ENCODE assay signal across 8 cellular contexts in the genomic region with DNA sequence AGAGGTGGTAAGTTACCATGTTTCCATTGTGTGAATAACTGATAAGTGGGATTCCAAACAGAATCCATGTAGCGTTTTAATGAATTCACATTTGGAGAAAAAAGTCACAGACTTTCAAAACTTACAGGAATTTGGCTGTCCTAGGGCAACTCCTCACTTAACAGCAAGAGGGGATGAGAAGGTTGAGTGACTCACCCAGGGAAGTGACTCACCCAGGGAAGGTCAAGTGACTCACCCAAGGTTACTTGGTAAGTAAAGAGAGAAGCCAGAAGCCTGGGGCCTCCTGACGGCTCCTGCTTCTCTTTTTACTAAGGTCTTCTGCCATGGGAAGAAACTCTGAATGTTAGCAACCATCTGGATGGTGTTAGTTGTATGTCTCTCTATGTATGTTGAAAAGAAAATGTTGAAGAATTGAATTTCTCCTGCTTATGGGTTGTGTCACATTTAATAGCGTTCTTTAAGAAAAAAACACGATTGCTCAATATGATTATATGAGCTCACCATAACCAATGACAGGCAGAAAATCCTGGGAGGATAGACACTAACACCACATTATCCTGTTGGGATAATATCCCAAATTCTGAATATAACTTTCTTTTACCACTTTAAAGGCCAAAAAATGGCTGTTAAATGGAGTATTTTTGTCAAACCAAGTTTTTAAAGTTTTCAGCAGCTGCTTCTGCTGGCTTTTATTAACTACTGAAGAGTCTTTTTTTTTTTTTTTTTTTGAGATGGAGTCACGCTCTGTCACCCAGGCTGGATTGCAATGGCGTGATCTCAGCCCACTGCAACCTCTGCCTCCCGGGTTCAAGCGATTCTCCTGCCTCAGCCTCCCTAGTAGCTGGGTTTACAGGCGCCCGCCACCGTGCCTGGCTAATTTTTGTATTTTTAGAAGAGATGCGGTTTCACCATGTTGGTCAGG.
DNase-seq lines count a peak whose midpoint lies in the region; ATAC-seq and TF ChIP-seq lines count a peak whose summit lies in the region.

No MANE protein-coding gene starts in this region.

- TF ChIP-seq POLR2A in heart left ventricle (IDR thresholded peaks at IDR 0.05): no peak

- in situ Hi-C loops in Panc1 (cut with HindIII; ENCODE audit: low pct_unique_long_range_greater_than_20kb, low sequenced_read_pairs): no loop called here

- peak; percentile 17 for DNase-seq in DND-41
- peak; percentile 94 for DNase-seq in Panc1 (ENCODE audit: low read depth, low spot score)
- peak; percentile 69 for DNase-seq in activated naive CD4-positive, alpha-beta T cell treated with Interleukin-2 at 50 U/mL for 16 hours
- peak in 4 of 5 donors; percentile 60 to 85 (median 66) for DNase-seq in heart left ventricle
- DNase-seq in mesenteric fat pad (ENCODE audit: low spot score): no peak

- no peak for ATAC-seq in DND-41 (ENCODE audit: insufficient read depth, low read depth)
- ATAC-seq in HG02763 (IDR thresholded peaks at IDR 0.05; ENCODE audit: unreplicated experiment): peak; percentile 49
- ATAC-seq in Panc1: peak; percentile 97
- peak; percentile 90 to 99 (median 98) for ATAC-seq in heart left ventricle
- no peak for ATAC-seq in GM19035 (IDR thresholded peaks at IDR 0.05; ENCODE audit: unreplicated experiment)

- no peaks in the 10 kb centered on the region for H4K20me1 ChIP-seq in DND-41 (ENCODE audit: insufficient read depth, low read length)

- intact Hi-C loops in Panc1 (cut with micrococcal nuclease; ENCODE audit: unreplicated experiment): loop anchor here (5.0 kb wide), 1 partner anchor 119 kb away; no protein-coding TSS in a partner anchor
- intact Hi-C loops in heart left ventricle (cut with DNase I): no loop called here

- H3K4me2 ChIP-seq in DND-41 (ENCODE audit: insufficient read depth, low read length): no peak overlapping the region

- H3K36me3 ChIP-seq in DND-41 (ENCODE audit: insufficient read depth, low read length): no peaks in the 10 kb centered on the region
- no peaks in the 10 kb centered on the region for H3K36me3 ChIP-seq in Panc1 (ENCODE audit: control insufficient read depth, insufficient read depth, low read length)
- H3K36me3 ChIP-seq in heart left ventricle: no peaks in the 10 kb centered on the region
- H3K36me3 ChIP-seq in skeletal muscle tissue (ENCODE audit: control insufficient read depth in 3 of 3, insufficient read depth in 3 of 3, low read length in 3 of 3): peaks cover 0 to 3% (median 0%) of the 10 kb centered on the region in 3 donors

- POLR2A ChIA-PET in Panc1 (lab: Charles Lee): interaction anchor here (0.6 to 0.7 kb wide), 2 partner anchors 33 to 38 kb away, joined by 6 read pairs; no protein-coding TSS in a partner anchor

- no peak for TF ChIP-seq CTCF in DND-41 (IDR thresholded peaks at IDR 0.05; ENCODE audit: borderline replicate concordance, extremely low read depth, low read length, poor library complexity, severe bottlenecking)
- TF ChIP-seq CTCF in Panc1 (IDR thresholded peaks at IDR 0.05): no peak
- no peak for TF ChIP-seq CTCF in heart left ventricle (IDR thresholded peaks at IDR 0.05)

- H3K9ac ChIP-seq in DND-41 (ENCODE audit: low read depth, low read length): no peak overlapping the region
- no peak overlapping the region for H3K9ac ChIP-seq in skeletal muscle tissue (ENCODE audit: low read depth in 1 of 3, low read length in 3 of 3)

- 80 to 86% (median 83%) methylated on average over 12 of the region's 12 CpGs for WGBS in heart left ventricle, 4 donors

- H2AFZ ChIP-seq in DND-41 (ENCODE audit: low read depth, low read length): no peak overlapping the region

- H3K27me3 ChIP-seq in DND-41 (ENCODE audit: insufficient read depth, low read length, poor library complexity) (no peaks in the 10 kb centered on the region), Panc1 (ENCODE audit: control insufficient read depth, insufficient read depth, low read length) (no peaks in the 10 kb centered on the region), heart left ventricle (no peaks in the 10 kb centered on the region), skeletal muscle tissue (ENCODE audit: control insufficient read depth in 3 of 3, insufficient read depth in 3 of 3, low read length in 3 of 3) (no peaks in the 10 kb centered on the region)

- no peaks in the 10 kb centered on the region for H3K4me1 ChIP-seq in DND-41 (ENCODE audit: insufficient read depth, low read length)
- H3K4me1 ChIP-seq in Panc1 (ENCODE audit: control insufficient read depth, insufficient read depth, low read length): peaks cover 57% of the 10 kb centered on the region
- H3K4me1 ChIP-seq in heart left ventricle: peaks cover 0 to 24% (median 4%) of the 10 kb centered on the region in 12 donors
- no peaks in the 10 kb centered on the region for H3K4me1 ChIP-seq in skeletal muscle tissue (ENCODE audit: control insufficient read depth in 3 of 3, insufficient read depth in 3 of 3, low read length in 3 of 3)

- CTCF ChIA-PET in Panc1 (lab: Charles Lee): no interaction called here

- H3K27ac ChIP-seq in DND-41 (ENCODE audit: low read length): no peak overlapping the region
- H3K27ac ChIP-seq in Panc1 (ENCODE audit: low read length): peak overlapping the region; percentile 100
- peak overlapping the region in 11 of 12 donors; percentile 28 to 83 (median 58) for H3K27ac ChIP-seq in heart left ventricle
- H3K27ac ChIP-seq in skeletal muscle tissue (ENCODE audit: low read depth, low read length): peak overlapping the region; percentile 64

- H3K4me3 ChIP-seq in DND-41 (ENCODE audit: low read depth in 1 of 2, low read length in 2 of 2) (no peak overlapping the region), Panc1 (ENCODE audit: low read depth in 2 of 2, low read length in 2 of 2) (no peak overlapping the region), heart left ventricle (no peak overlapping the region), skeletal muscle tissue (ENCODE audit: low read length in 3 of 3) (no peak overlapping the region)

- no peaks in the 10 kb centered on the region for H3K79me2 ChIP-seq in DND-41 (ENCODE audit: insufficient read depth, low read length)

- H3K9me3 ChIP-seq in DND-41 (ENCODE audit: insufficient read depth, low read length, severe bottlenecking): no peaks in the 10 kb centered on the region
- no peaks in the 10 kb centered on the region for H3K9me3 ChIP-seq in Panc1 (ENCODE audit: control insufficient read depth, insufficient read depth, low read depth, low read length)
- H3K9me3 ChIP-seq in heart left ventricle: no peaks in the 10 kb centered on the region
- no peaks in the 10 kb centered on the region for H3K9me3 ChIP-seq in skeletal muscle tissue (ENCODE audit: control insufficient read depth in 3 of 3, low read length in 3 of 3)

- BruUV-seq in Panc1 (replicated peaks; lab: Mats Ljungman, UMichigan): TSS peak; percentile 53

Comparison
In these comparisons a context has a peak if more than half of its experiments do, and no peak if none do; other contexts are left out.
1. ATAC-seq: peak in HG02763 (single experiment), Panc1 (single experiment) and heart left ventricle (4 of 4); none in DND-41 (single experiment) and GM19035 (single experiment).